In the genomic region with DNA sequence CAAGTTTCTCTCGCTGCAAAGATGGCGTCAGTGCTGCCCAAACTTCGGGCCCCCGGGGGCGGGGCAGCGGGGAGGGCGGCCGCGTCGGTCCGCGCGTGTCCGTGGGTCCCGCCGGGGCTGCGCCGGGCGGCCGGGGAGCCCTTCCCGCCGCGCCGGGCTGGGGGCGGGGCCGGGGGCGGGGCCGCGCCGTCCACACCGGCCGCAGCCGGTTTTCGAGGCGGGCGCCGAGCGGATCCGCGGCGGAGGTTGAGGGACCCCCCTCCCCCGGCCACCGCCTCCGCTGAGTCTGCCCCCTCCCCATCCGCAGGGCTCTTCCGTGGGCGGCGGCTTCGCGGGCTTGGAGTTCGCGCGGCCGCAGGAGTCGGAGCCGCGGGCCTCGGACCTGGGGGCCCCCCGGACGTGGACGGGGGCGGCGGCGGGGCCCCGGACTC, we compare ENCODE assay signal across 8 cellular contexts. TPM values are rescaled to one million over a fixed set of nuclear protein-coding genes. Genes with fewer than 3 reads are reported as not detected.
DNase-seq lines count a peak whose midpoint lies in the region; ATAC-seq and TF ChIP-seq lines count a peak whose summit lies in the region.

No MANE protein-coding gene starts in this region.

- H3K4me1 Mint-ChIP-seq in activated CD8-positive, alpha-beta T cell treated with anti-CD3 and anti-CD28 coated beads, Interleukin-2, amount 10 ng/mL, durations not matched to agents 7 days and 5 days (ENCODE audit: low read depth): peaks cover 19% of the 10 kb centered on the region

- H3K27ac ChIP-seq in esophagus squamous epithelium (peak overlapping the region; percentile 82 to 98 (median 94)), muscle layer of duodenum (ENCODE audit: low read length) (no peak overlapping the region)

- POLR2A ChIA-PET in activated CD8-positive, alpha-beta T cell treated with anti-CD3 and anti-CD28 coated beads, Interleukin-2, amount 10 ng/mL, durations not matched to agents 7 days and 5 days (lab: Charles Lee): interaction anchor here (1.2 to 1.8 kb wide), 2 partner anchors 10 to 32 kb away, joined by 5 to 14 read pairs; partner anchors contain the start of genes ARFRP1 and ZGPAT

- TF ChIP-seq CTCF in esophagus squamous epithelium (IDR thresholded peaks at IDR 0.05): no peak

- no peaks in the 10 kb centered on the region for H3K27me3 Mint-ChIP-seq in activated CD8-positive, alpha-beta T cell treated with anti-CD3 and anti-CD28 coated beads, Interleukin-2, amount 10 ng/mL, durations not matched to agents 7 days and 5 days (ENCODE audit: low read depth)

- CTCF ChIA-PET in activated CD8-positive, alpha-beta T cell treated with anti-CD3 and anti-CD28 coated beads, Interleukin-2, amount 10 ng/mL, durations not matched to agents 7 days and 5 days (lab: Charles Lee): interaction anchor here (0.9 to 1.7 kb wide), 5 partner anchors 11 to 124 kb away, joined by 3 to 15 read pairs (median 4); partner anchors contain the start of genes ARFRP1, TPD52L2 and ZGPAT

- H3K9me3 ChIP-seq in esophagus squamous epithelium (no peaks in the 10 kb centered on the region), muscle layer of duodenum (ENCODE audit: control insufficient read depth in 1 of 2, low read length in 2 of 2) (no peaks in the 10 kb centered on the region)

- no CpG with 5 or more reads among the region's 65 CpGs for WGBS in esophagus squamous epithelium, 2 donors

- H3K4me3 ChIP-seq in esophagus squamous epithelium (peak overlapping the region; percentile 51 to 90 (median 64)), muscle layer of duodenum (ENCODE audit: low read depth in 1 of 2, low read length in 2 of 2) (peak overlapping the region; percentile 57 to 68)

- H3K36me3 Mint-ChIP-seq in activated CD8-positive, alpha-beta T cell treated with anti-CD3 and anti-CD28 coated beads, Interleukin-2, amount 10 ng/mL, durations not matched to agents 7 days and 5 days (ENCODE audit: low read depth): peaks cover 29% of the 10 kb centered on the region

- H3K4me1 ChIP-seq in esophagus squamous epithelium (peaks cover 45 to 68% (median 46%) of the 10 kb centered on the region in 3 donors), muscle layer of duodenum (ENCODE audit: control insufficient read depth in 1 of 2, insufficient read depth in 2 of 2, low read length in 2 of 2) (peaks cover 0 to 32% of the 10 kb centered on the region in 2 donors)

- H3K36me3 ChIP-seq in esophagus squamous epithelium (peaks cover 4 to 42% (median 19%) of the 10 kb centered on the region in 3 donors), muscle layer of duodenum (ENCODE audit: control insufficient read depth in 1 of 2, insufficient read depth in 2 of 2, low read length in 2 of 2) (peaks cover 0 to 31% of the 10 kb centered on the region in 2 donors)

- intact Hi-C loops in esophagus squamous epithelium (cut with DNase I): no loop called here

- DNase-seq in activated CD4-positive, alpha-beta T cell treated with anti-CD3 and anti-CD28 coated beads for 48 hours: peak; percentile 46
- no peak for DNase-seq in activated CD4-positive, alpha-beta T cell treated with anti-CD3 and anti-CD28 coated beads for 1 hour
- DNase-seq in LHCN-M2 (ENCODE audit: low read depth): peak; percentile 55
- peak; percentile 63 for DNase-seq in activated CD8-positive, alpha-beta T cell treated with anti-CD3 and anti-CD28 coated beads, Interleukin-2, amount 10 ng/mL, durations not matched to agents 7 days and 5 days
- no peak for DNase-seq in esophagus squamous epithelium (lab: John Stamatoyannopoulos, UW)
- no peak for DNase-seq in NCI-H128 (lab: John Stamatoyannopoulos, UW; ENCODE audit: unreplicated experiment)

- no peak for TF ChIP-seq POLR2A in esophagus squamous epithelium (IDR thresholded peaks at IDR 0.05)

- no peaks in the 10 kb centered on the region for H3K9me3 Mint-ChIP-seq in activated CD8-positive, alpha-beta T cell treated with anti-CD3 and anti-CD28 coated beads, Interleukin-2, amount 10 ng/mL, durations not matched to agents 7 days and 5 days (ENCODE audit: insufficient read depth)

- H3K27me3 ChIP-seq in esophagus squamous epithelium (no peaks in the 10 kb centered on the region), muscle layer of duodenum (ENCODE audit: low read depth, low read length) (no peaks in the 10 kb centered on the region)

- ATAC-seq in activated CD8-positive, alpha-beta T cell treated with anti-CD3 and anti-CD28 coated beads, Interleukin-2, amount 10 ng/mL, durations not matched to agents 7 days and 5 days: peak; percentile 5
- ATAC-seq in GM18519 (IDR thresholded peaks at IDR 0.05; ENCODE audit: low FRiP score, unreplicated experiment): no peak

- H3K4me3 Mint-ChIP-seq in activated CD8-positive, alpha-beta T cell treated with anti-CD3 and anti-CD28 coated beads, Interleukin-2, amount 10 ng/mL, durations not matched to agents 7 days and 5 days: no peak overlapping the region

- H3K27ac Mint-ChIP-seq in activated CD8-positive, alpha-beta T cell treated with anti-CD3 and anti-CD28 coated beads, Interleukin-2, amount 10 ng/mL, durations not matched to agents 7 days and 5 days: no peak overlapping the region

RNA-seq across cellular contexts. Expression of gene SLC2A4RG, which starts 0.5 kb away (rescaled TPM):
- 150 and 157 TPM in 2 replicates for total RNA-seq in LHCN-M2 (2014; rRNA removed)
- 151 TPM for polyA plus RNA-seq in LHCN-M2 (2012)
- 10 to 100 TPM; 97.2 TPM for total RNA-seq in activated CD8-positive, alpha-beta T cell treated with anti-CD3 and anti-CD28 coated beads, Interleukin-2, amount 10 ng/mL, durations not matched to agents 7 days and 5 days
- total RNA-seq in esophagus squamous epithelium: 10 to 100 TPM; 37.0 to 55.5 (median 50.2) TPM

RNA-seq across cellular contexts. Expression of gene LIME1, which starts 3.6 kb away (rescaled TPM):
- 16.2 and 19.1 TPM in 2 replicates for total RNA-seq in LHCN-M2 (2014; rRNA removed)
- 2.3 TPM for polyA plus RNA-seq in LHCN-M2 (2012)
- total RNA-seq in activated CD8-positive, alpha-beta T cell treated with anti-CD3 and anti-CD28 coated beads, Interleukin-2, amount 10 ng/mL, durations not matched to agents 7 days and 5 days: 100 to 1,000 TPM; 163 to 165 TPM
- 10 to 100 TPM; 10.9 to 22.3 (median 14.4) TPM for total RNA-seq in esophagus squamous epithelium

RNA-seq across cellular contexts. Expression of gene ZGPAT, which starts 32.2 kb away (rescaled TPM):
- total RNA-seq in LHCN-M2 (2014; rRNA removed) (31.5 and 40.1 TPM in 2 replicates), esophagus squamous epithelium (10 to 100 TPM; 25.4 to 31.9 (median 28.3) TPM)
- polyA plus RNA-seq in LHCN-M2 (2012): 16.0 TPM
- total RNA-seq in activated CD8-positive, alpha-beta T cell treated with anti-CD3 and anti-CD28 coated beads, Interleukin-2, amount 10 ng/mL, durations not matched to agents 7 days and 5 days: 10 to 100 TPM; 38.6 to 43.5 TPM

RNA-seq across cellular contexts. Expression of gene ARFRP1, which starts 32.3 kb away (rescaled TPM):
- total RNA-seq in LHCN-M2 (2014; rRNA removed): 49.4 and 54.8 TPM in 2 replicates
- polyA plus RNA-seq in LHCN-M2 (2012): 38.1 TPM
- 10 to 100 TPM; 55.2 to 57.6 TPM for total RNA-seq in activated CD8-positive, alpha-beta T cell treated with anti-CD3 and anti-CD28 coated beads, Interleukin-2, amount 10 ng/mL, durations not matched to agents 7 days and 5 days
- 10 to 100 TPM; 30.4 to 45.5 (median 37.0) TPM for total RNA-seq in esophagus squamous epithelium

RNA-seq across cellular contexts. Expression of gene TNFRSF6B, which starts 43.6 kb away (rescaled TPM):
- total RNA-seq in LHCN-M2 (2014; rRNA removed): 6.2 and 6.7 TPM in 2 replicates
- 1.0 TPM for polyA plus RNA-seq in LHCN-M2 (2012)
- not detected for total RNA-seq in activated CD8-positive, alpha-beta T cell treated with anti-CD3 and anti-CD28 coated beads, Interleukin-2, amount 10 ng/mL, durations not matched to agents 7 days and 5 days
- 10 to 100 TPM in 3 of 4 donors, 1 to 10 TPM in 1; 2.5 to 15.2 (median 10.6) TPM for total RNA-seq in esophagus squamous epithelium

Comparison
In these comparisons a context has a peak if more than half of its experiments do, and no peak if none do; other contexts are left out.
1. DNase-seq: peak in activated CD4-positive, alpha-beta T cell treated with anti-CD3 and anti-CD28 coated beads for 48 hours (single experiment), LHCN-M2 (single experiment) and activated CD8-positive, alpha-beta T cell treated with anti-CD3 and anti-CD28 coated beads, Interleukin-2, amount 10 ng/mL, durations not matched to agents 7 days and 5 days (single experiment); none in activated CD4-positive, alpha-beta T cell treated with anti-CD3 and anti-CD28 coated beads for 1 hour (single experiment), esophagus squamous epithelium (single experiment) and NCI-H128 (single experiment).